Comparison of ENCODE assay signal across 8 cellular contexts in genomic region chr3:71753716-71754609, GRCh38. TPM values are rescaled to one million over a fixed set of nuclear protein-coding genes. Genes with fewer than 3 reads are reported as not detected.
DNase-seq lines count a peak whose midpoint lies in the region; ATAC-seq, FAIRE-seq and TF ChIP-seq lines count a peak whose summit lies in the region.

GPR27 (plus strand) TSS chr3:71753855; CDS start chr3:71754050, 195 bp downstream.

- H3K9ac ChIP-seq in BLaER1 (no peak within 1 kb of the TSS), HUES64 (ENCODE audit: low read depth, low read length) (peak within 1 kb of the TSS; percentile 75), astrocyte (ENCODE audit: low read length) (no peak within 1 kb of the TSS)

- peaks cover 66% of the 10 kb centered on the region for H3K27me3 Mint-ChIP-seq in astrocyte (ENCODE audit: low read depth, unreplicated experiment)

- no peaks in the 10 kb centered on the region for H3K4me1 Mint-ChIP-seq in astrocyte (ENCODE audit: low read depth, unreplicated experiment)

- H3K36me3 ChIP-seq in BLaER1 (no peaks in the 10 kb centered on the region), HUES64 (ENCODE audit: insufficient read depth, low read length) (no peaks in the 10 kb centered on the region), astrocyte (ENCODE audit: insufficient read depth, low read length) (no peaks in the 10 kb centered on the region), hepatocyte (replicated peaks; ENCODE audit: insufficient read depth, low read depth) (no peaks in the 10 kb centered on the region), sigmoid colon (no peaks in the 10 kb centered on the region)

- H3K36me3 Mint-ChIP-seq in astrocyte (ENCODE audit: low read depth, unreplicated experiment): no peaks in the 10 kb centered on the region

- TF ChIP-seq CTCF in astrocyte (IDR thresholded peaks at IDR 0.05; ENCODE audit: insufficient read depth, low read depth, low read length) (no peak), hepatocyte (IDR thresholded peaks at IDR 0.05; ENCODE audit: poor library complexity) (no peak), sigmoid colon (IDR thresholded peaks at IDR 0.05) (no peak)

- no peak for TF ChIP-seq POLR2A in sigmoid colon (IDR thresholded peaks at IDR 0.05)

- H3K79me2 ChIP-seq in astrocyte (ENCODE audit: insufficient read depth, low read length) (no peaks in the 10 kb centered on the region), hepatocyte (no peaks in the 10 kb centered on the region)

- H3K4me2 ChIP-seq in BLaER1 (peak within 1 kb of the TSS; percentile 62), astrocyte (ENCODE audit: low read length) (peak within 1 kb of the TSS; percentile 82), hepatocyte (peak within 1 kb of the TSS; percentile 87)

- ATAC-seq in GM21423 (IDR thresholded peaks at IDR 0.05; ENCODE audit: unreplicated experiment) (no peak), HG02870 (IDR thresholded peaks at IDR 0.05; ENCODE audit: unreplicated experiment) (no peak)

- no peak for FAIRE-seq in astrocyte (lab: Jason Lieb, UNC)

- peak within 1 kb of the TSS; percentile 79 for H3K4me3 Mint-ChIP-seq in astrocyte (ENCODE audit: unreplicated experiment)

- under 1% methylated on average over 131 of the region's 131 CpGs for WGBS in HUES64
- WGBS in hepatocyte (ENCODE audit: low lambda C conversion rate, missing lambda C conversion rate): under 1% methylated on average over 82 of the region's 131 CpGs
- WGBS in sigmoid colon, 2 donors: 1% methylated on average over 131 of the region's 131 CpGs

- H3K27me3 ChIP-seq in BLaER1: peaks cover 61% of the 10 kb centered on the region
- H3K27me3 ChIP-seq in HUES64 (ENCODE audit: insufficient read depth, low read length): peaks cover 68% of the 10 kb centered on the region
- H3K27me3 ChIP-seq in astrocyte (ENCODE audit: insufficient read depth, low read length): peaks cover 68% of the 10 kb centered on the region
- peaks cover 68% of the 10 kb centered on the region for H3K27me3 ChIP-seq in hepatocyte
- peaks cover 0 to 7% (median 0%) of the 10 kb centered on the region in 3 donors for H3K27me3 ChIP-seq in sigmoid colon

- intact Hi-C loops in sigmoid colon (cut with DNase I): no loop called here

- H3K9me2 ChIP-seq in hepatocyte (replicated peaks; ENCODE audit: insufficient read depth): no peaks in the 10 kb centered on the region

- TF ChIP-seq EP300 in sigmoid colon (IDR thresholded peaks at IDR 0.05): no peak

- H2AFZ ChIP-seq in astrocyte (ENCODE audit: low read depth, low read length): peak within 1 kb of the TSS; percentile 85
- H2AFZ ChIP-seq in hepatocyte: no peak within 1 kb of the TSS

- peaks cover 7% of the 10 kb centered on the region; the same call in 1 of the 2 replicates for H3K4me1 ChIP-seq in BLaER1
- peaks cover 15% of the 10 kb centered on the region for H3K4me1 ChIP-seq in HUES64 (ENCODE audit: insufficient read depth, low read length)
- H3K4me1 ChIP-seq in astrocyte (ENCODE audit: insufficient read depth, low read length): peaks cover 3% of the 10 kb centered on the region
- H3K4me1 ChIP-seq in hepatocyte (ENCODE audit: insufficient read depth): no peaks in the 10 kb centered on the region
- H3K4me1 ChIP-seq in sigmoid colon: peaks cover 0 to 15% (median 6%) of the 10 kb centered on the region in 4 donors

- peaks cover 31% of the 10 kb centered on the region for H3K9me3 ChIP-seq in BLaER1
- no peaks in the 10 kb centered on the region for H3K9me3 ChIP-seq in HUES64 (ENCODE audit: insufficient read depth, low read depth, low read length)
- H3K9me3 ChIP-seq in astrocyte (ENCODE audit: insufficient read depth, low read depth, low read length): no peaks in the 10 kb centered on the region
- no peaks in the 10 kb centered on the region for H3K9me3 ChIP-seq in hepatocyte (ENCODE audit: low read depth)
- H3K9me3 ChIP-seq in sigmoid colon: no peaks in the 10 kb centered on the region

- H4K20me1 ChIP-seq in BLaER1 (no peaks in the 10 kb centered on the region), astrocyte (ENCODE audit: insufficient read depth, low read length) (no peaks in the 10 kb centered on the region), hepatocyte (ENCODE audit: insufficient read depth, poor library complexity, severe bottlenecking) (no peaks in the 10 kb centered on the region)

- peaks cover 5% of the 10 kb centered on the region for H3K9me3 Mint-ChIP-seq in astrocyte (ENCODE audit: unreplicated experiment)

- peak; percentile 34 for DNase-seq in astrocyte (ENCODE audit: low read depth)
- DNase-seq in hepatocyte (ENCODE audit: low spot score): peak; percentile 67
- no peak for DNase-seq in sigmoid colon
- no peak for DNase-seq in globus pallidus (ENCODE audit: low spot score)

- peak within 1 kb of the TSS; percentile 62 for H3K4me3 ChIP-seq in BLaER1
- peak within 1 kb of the TSS; percentile 69 for H3K4me3 ChIP-seq in HUES64 (ENCODE audit: low read length)
- peak within 1 kb of the TSS; percentile 33 for H3K4me3 ChIP-seq in astrocyte (ENCODE audit: insufficient read depth, low read depth, low read length)
- H3K4me3 ChIP-seq in hepatocyte: peak within 1 kb of the TSS; percentile 29
- peak within 1 kb of the TSS; percentile 24 to 56 (median 52) for H3K4me3 ChIP-seq in sigmoid colon

- H3K27ac Mint-ChIP-seq in astrocyte (ENCODE audit: unreplicated experiment): no peak within 1 kb of the TSS

- H3K27ac ChIP-seq in BLaER1 (no peak within 1 kb of the TSS), HUES64 (ENCODE audit: low read depth, low read length) (no peak within 1 kb of the TSS), astrocyte (ENCODE audit: low read depth, low read length) (no peak within 1 kb of the TSS), hepatocyte (no peak within 1 kb of the TSS), sigmoid colon (peak within 1 kb of the TSS in 1 of 4 donors; percentile 38)

RNA-seq across cellular contexts. Expression of gene GPR27, which starts in this region (rescaled TPM):
- 8.8 TPM for polyA plus RNA-seq in HUES64 (2013, experiment 1 of 2)
- polyA plus RNA-seq in HUES64 (2013, experiment 2 of 2): 9.2 TPM
- total RNA-seq in astrocyte: 2.0 and 2.9 TPM in 2 replicates
- total RNA-seq in hepatocyte: 1.4 and 3.1 TPM in 2 replicates
- 2.2 and 2.9 TPM in 2 replicates for polyA plus RNA-seq in hepatocyte
- 1 to 10 TPM in 2 of 4 donors, under 1 TPM in 2; 0.33 to 1.4 (median 0.95) TPM for total RNA-seq in sigmoid colon
- 1 to 10 TPM in 1 of 3 donors, under 1 TPM in 1, not detected in 1; 0.60 to 1.4 TPM for polyA plus RNA-seq in sigmoid colon

Comparison
In these comparisons a context has a peak if more than half of its experiments do, and no peak if none do; other contexts are left out.
1. DNase-seq: peak in astrocyte (single experiment) and hepatocyte (single experiment); none in sigmoid colon (single experiment) and globus pallidus (single experiment).
2. Peak in every context shown above with its lines, with median percentiles within 50 percentile points of each other: H3K4me2 ChIP-seq and H3K4me3 ChIP-seq.